ENCODE assay signal across 10 cellular contexts in the genomic region with DNA sequence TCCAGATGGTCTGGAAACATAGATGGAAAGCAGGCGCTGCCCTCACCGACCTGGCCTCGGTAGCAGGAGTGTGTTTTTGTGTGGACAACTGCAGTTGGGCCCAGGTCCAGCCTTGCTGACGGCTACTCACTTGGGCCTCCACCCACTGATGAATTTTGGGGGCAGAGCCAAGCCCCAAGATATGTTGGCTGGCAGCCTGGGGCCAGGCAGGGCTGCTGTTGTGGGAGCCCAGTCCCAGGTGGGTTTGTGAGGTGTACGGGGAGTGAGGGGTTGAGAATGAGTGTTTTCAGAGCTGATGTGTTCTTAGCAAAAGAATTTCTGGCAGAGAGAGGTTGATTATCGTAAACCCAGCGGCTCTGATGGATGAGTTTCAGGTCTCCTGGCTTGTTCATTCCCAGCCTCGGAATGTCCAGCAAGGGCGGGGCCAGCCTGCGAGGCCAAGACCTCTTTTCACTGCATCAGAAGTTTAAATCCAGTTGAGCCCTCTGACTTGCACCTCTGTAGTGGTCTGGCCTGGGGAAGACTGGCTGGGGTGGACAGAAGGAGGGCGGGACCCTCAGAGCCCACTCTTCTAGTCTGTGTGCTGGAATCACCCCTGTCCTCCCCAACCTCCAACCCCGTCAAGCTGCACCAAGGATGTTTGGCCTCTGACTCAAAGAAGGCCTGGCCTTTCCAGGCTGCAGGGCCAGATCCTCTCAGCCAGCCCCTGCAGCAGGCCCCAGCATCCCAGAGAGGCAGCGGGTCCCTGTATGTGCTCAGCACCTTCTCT.
DNase-seq lines count a peak whose midpoint lies in the region; ATAC-seq and TF ChIP-seq lines count a peak whose summit lies in the region.
"Had no signal": no experiment of that assay in that cellular context is flagged by ENCODE, and none has a peak within 500 bp of the region (broad histone marks: within the 10 kb centered on the region; RNA-seq: fewer than 3 reads in every experiment).

No MANE protein-coding gene starts in this region.

- H3K27ac ChIP-seq in heart right ventricle (peak overlapping the region; percentile 38 to 89 (median 76)), rectal smooth muscle tissue (ENCODE audit: low read depth, low read length) (peak overlapping the region; percentile 81)

- H3K4me3 Mint-ChIP-seq in WTC11 = no peak overlapping the region
- no peak overlapping the region for H3K4me3 Mint-ChIP-seq in naive thymus-derived CD8-positive, alpha-beta T cell
- H3K4me3 Mint-ChIP-seq in activated T-helper 17 cell treated with anti-CD3 and anti-CD28 coated beads, Interleukin-2, amount 50 U/mL, for 72 hours = no peak overlapping the region

- H3K4me1 ChIP-seq in heart right ventricle (peaks cover 6 to 75% (median 73%) of the 10 kb centered on the region in 9 donors), rectal smooth muscle tissue (ENCODE audit: control insufficient read depth, insufficient read depth, low read length) (peaks cover 37% of the 10 kb centered on the region)

- H3K27me3 Mint-ChIP-seq in WTC11 (ENCODE audit: low read depth) = no peaks in the 10 kb centered on the region
- no peaks in the 10 kb centered on the region for H3K27me3 Mint-ChIP-seq in naive thymus-derived CD8-positive, alpha-beta T cell
- H3K27me3 Mint-ChIP-seq in activated T-helper 17 cell treated with anti-CD3 and anti-CD28 coated beads, Interleukin-2, amount 50 U/mL, for 72 hours = no peaks in the 10 kb centered on the region

- no peaks in the 10 kb centered on the region for H3K36me3 Mint-ChIP-seq in WTC11
- H3K36me3 Mint-ChIP-seq in naive thymus-derived CD8-positive, alpha-beta T cell = no peaks in the 10 kb centered on the region
- H3K36me3 Mint-ChIP-seq in activated T-helper 17 cell treated with anti-CD3 and anti-CD28 coated beads, Interleukin-2, amount 50 U/mL, for 72 hours (ENCODE audit: low read depth) = no peaks in the 10 kb centered on the region

- H3K4me1 Mint-ChIP-seq in WTC11 = peaks cover 22% of the 10 kb centered on the region
- peaks cover 0 to 7% (median 0%) of the 10 kb centered on the region in 4 donors for H3K4me1 Mint-ChIP-seq in naive thymus-derived CD8-positive, alpha-beta T cell
- no peaks in the 10 kb centered on the region for H3K4me1 Mint-ChIP-seq in activated T-helper 17 cell treated with anti-CD3 and anti-CD28 coated beads, Interleukin-2, amount 50 U/mL, for 72 hours

- H3K9ac ChIP-seq in rectal smooth muscle tissue (ENCODE audit: low read length) = no peak overlapping the region

- DNase-seq in D341Med (ENCODE audit: low spot score) (peak; percentile 29), WTC11 (ENCODE audit: low spot score) (no peak), heart right ventricle (peak; percentile 82 to 86), NCI-H2029 (lab: John Stamatoyannopoulos, UW) (no peak)
- DNase-seq in naive thymus-derived CD8-positive, alpha-beta T cell = no peak
- DNase-seq: foreskin melanocyte, RPMI8226 had no signal

- TF ChIP-seq CTCF in WTC11 (IDR thresholded peaks at IDR 0.05) = no peak
- TF ChIP-seq CTCF in heart right ventricle (IDR thresholded peaks at IDR 0.05) = no peak

- ATAC-seq in WTC11 (no peak), heart right ventricle (peak; percentile 65 to 92 (median 87)), HG02610 (IDR thresholded peaks at IDR 0.05; ENCODE audit: unreplicated experiment) (no peak)
- ATAC-seq in naive thymus-derived CD8-positive, alpha-beta T cell = no peak
- no peak for ATAC-seq in activated T-helper 17 cell treated with anti-CD3 and anti-CD28 coated beads, Interleukin-2, amount 50 U/mL, for 72 hours (replicated peaks)

- H3K9me3 Mint-ChIP-seq in WTC11 = no peaks in the 10 kb centered on the region
- no peaks in the 10 kb centered on the region for H3K9me3 Mint-ChIP-seq in naive thymus-derived CD8-positive, alpha-beta T cell
- no peaks in the 10 kb centered on the region for H3K9me3 Mint-ChIP-seq in activated T-helper 17 cell treated with anti-CD3 and anti-CD28 coated beads, Interleukin-2, amount 50 U/mL, for 72 hours

- 24 to 31% methylated on average over 13 of the region's 13 CpGs for WGBS in heart right ventricle, 2 donors

- peak overlapping the region; percentile 14; the same call in 1 of the 2 replicates for H3K27ac Mint-ChIP-seq in WTC11
- H3K27ac Mint-ChIP-seq in naive thymus-derived CD8-positive, alpha-beta T cell = peak overlapping the region in 1 of 10 donors; percentile 8
- no peak overlapping the region for H3K27ac Mint-ChIP-seq in activated T-helper 17 cell treated with anti-CD3 and anti-CD28 coated beads, Interleukin-2, amount 50 U/mL, for 72 hours

- H3K4me3 ChIP-seq in heart right ventricle (peak overlapping the region in 1 of 10 donors; percentile 1), rectal smooth muscle tissue (ENCODE audit: low read length) (peak overlapping the region; percentile 6)

- no peaks in the 10 kb centered on the region for H3K27me3 ChIP-seq in heart right ventricle
- no peaks in the 10 kb centered on the region for H3K27me3 ChIP-seq in rectal smooth muscle tissue (ENCODE audit: control insufficient read depth, insufficient read depth, low read length)

- intact Hi-C loops in heart right ventricle (cut with DNase I) = loop anchor here in 2 of 10 donors (5.0 to 10.0 kb wide), 2 partner anchors 123 to 166 kb away; no protein-coding TSS in a partner anchor

- peaks cover 0 to 3% (median 0%) of the 10 kb centered on the region in 9 donors for H3K36me3 ChIP-seq in heart right ventricle
- H3K36me3 ChIP-seq in rectal smooth muscle tissue (ENCODE audit: control insufficient read depth, insufficient read depth, low read length) = no peaks in the 10 kb centered on the region

- CTCF ChIA-PET in WTC11 (lab: Charles Lee) = interaction anchor here (0.6 kb wide), 1 partner anchor 188 kb away, joined by 5 read pairs; no protein-coding TSS in a partner anchor

- POLR2A ChIA-PET in WTC11 (lab: Charles Lee) = no interaction called here
- POLR2A ChIA-PET in naive thymus-derived CD8-positive, alpha-beta T cell (lab: Charles Lee) = no interaction called here

- H3K9me3 ChIP-seq in heart right ventricle = no peaks in the 10 kb centered on the region

TF ChIP-seq in WTC11, 78 proteins besides CTCF, POLR2A, EP300 and RAD21:
- TF ChIP-seq E2F5 (CRISPR knock-in tag; IDR thresholded peaks at IDR 0.05) = no peak

Comparison
In these comparisons a context has a peak if more than half of its experiments do, and no peak if none do; other contexts are left out.
1. DNase-seq: peak in D341Med (single experiment) and heart right ventricle (2 of 2); none in WTC11 (single experiment), naive thymus-derived CD8-positive, alpha-beta T cell (0 of 10) and NCI-H2029 (single experiment).
2. ATAC-seq: peak in heart right ventricle (8 of 8); none in WTC11 (single experiment), HG02610 (single experiment), naive thymus-derived CD8-positive, alpha-beta T cell (0 of 2) and activated T-helper 17 cell treated with anti-CD3 and anti-CD28 coated beads, Interleukin-2, amount 50 U/mL, for 72 hours (single experiment).